In genomic region chr19:9939301-9939913, GRCh38 we compare ENCODE assay signal across 21 cellular contexts. TPM values are rescaled to one million over a fixed set of nuclear protein-coding genes. Genes with fewer than 3 reads are reported as not detected.
DNase-seq lines count a peak whose midpoint lies in the region; FAIRE-seq and TF ChIP-seq lines count a peak whose summit lies in the region.
"Had no signal": no experiment of that assay in that cellular context is flagged by ENCODE, and none has a peak within 500 bp of the region (broad histone marks: within the 10 kb centered on the region; RNA-seq: fewer than 3 reads in every experiment).

No MANE protein-coding gene starts in this region.

- H3K4me1 Mint-ChIP-seq in nephron, result peaks cover 20% of the 10 kb centered on the region

- peak overlapping the region in 2 of 3 experiments; percentile 12 to 29 for H3K27ac Mint-ChIP-seq in nephron
- H3K27ac Mint-ChIP-seq: activated T-helper 17 cell treated with anti-CD3 and anti-CD28 coated beads, Interleukin-2, amount 50 U/mL, for 72 hours; effector memory CD8-positive, alpha-beta T cell; mesothelial cell of epicardium; T-helper 1 cell treated with Interleukin-12 subunit alpha and Interleukin-12 subunit beta and Interleukin-4 antibody, amounts not matched to agents 30 μg/mL and 1 μg/mL, for 36 hours had no signal

- FAIRE-seq in GM12891 (lab: Jason Lieb, UNC) (no peak), GM19239 (lab: Jason Lieb, UNC) (no peak)
- FAIRE-seq: GM12892 had no signal

- no peak for TF ChIP-seq CTCF in GM10266 (IDR thresholded peaks at IDR 0.05; ENCODE audit: control insufficient read depth, insufficient read depth, low read depth, missing control alignments)
- no peak for TF ChIP-seq CTCF in nephron (IDR thresholded peaks at IDR 0.05; ENCODE audit: unreplicated experiment in 3 of 3)

- no peak for TF ChIP-seq POLR2A in GM12891 (IDR thresholded peaks at IDR 0.05; ENCODE audit: low read depth, low read length)

- DNase-seq in GM10266 (ENCODE audit: extremely low spot score) (peak; percentile 11), RKO (ENCODE audit: low spot score) (peak; percentile 34), dermis blood vessel endothelial cell (peak; percentile 32), GM12891 (ENCODE audit: insufficient read length, low spot score) (no peak), GM19239 (ENCODE audit: insufficient read length, low spot score) (no peak), NOMO-1 (lab: John Stamatoyannopoulos, UW; ENCODE audit: unreplicated experiment in 2 of 2) (no peak)
- DNase-seq in activated CD4-positive, CD25-positive, alpha-beta regulatory T cell (lab: John Stamatoyannopoulos, UW), result no peak
- DNase-seq: activated CD8-positive, alpha-beta memory T cell treated with anti-CD3 and anti-CD28 coated beads for 24 hours; adrenal gland; effector memory CD8-positive, alpha-beta T cell; GDM1; GOT3; NCI-H2029 treated with DMSO at 0.1 percent for 48 hours; NCI-H510A; SHP77 treated with DMSO at 0.1 percent for 48 hours; testis had no signal

- peaks cover 13% of the 10 kb centered on the region for H3K9me3 Mint-ChIP-seq in nephron

- H3K27me3 Mint-ChIP-seq in nephron (ENCODE audit: low read depth), result peaks cover 37% of the 10 kb centered on the region

- no peaks in the 10 kb centered on the region for H3K36me3 Mint-ChIP-seq in nephron (ENCODE audit: low read depth)
- H3K36me3 Mint-ChIP-seq: mesothelial cell of epicardium had no signal

- H3K4me3 Mint-ChIP-seq in nephron, result peak overlapping the region; percentile 41 to 70 (median 62)
- H3K4me3 Mint-ChIP-seq: activated T-helper 17 cell treated with anti-CD3 and anti-CD28 coated beads, Interleukin-2, amount 50 U/mL, for 72 hours; effector memory CD8-positive, alpha-beta T cell; mesothelial cell of epicardium; T-helper 1 cell treated with Interleukin-12 subunit alpha and Interleukin-12 subunit beta and Interleukin-4 antibody, amounts not matched to agents 30 μg/mL and 1 μg/mL, for 36 hours had no signal

TF ChIP-seq in GM12891, 5 proteins besides CTCF, POLR2A, EP300 and RAD21:
- TF ChIP-seq SPI1 (IDR thresholded peaks at IDR 0.05; ENCODE audit: low read depth, low read length) (no peak), POLR2AphosphoS5 (IDR thresholded peaks at IDR 0.05; ENCODE audit: low read depth, low read length) (no peak)

RNA-seq across cellular contexts. Expression of gene OLFM2, which starts 3.1 kb away (rescaled TPM):
- 0.65 and 2.2 TPM in 2 replicates for total RNA-seq in dermis blood vessel endothelial cell
- 0.21 TPM for polyA plus RNA-seq in GM12891 (2012; ENCODE audit: low read depth, missing spikeins)

Comparison
In these comparisons a context has a peak if more than half of its experiments do, and no peak if none do; other contexts are left out.
1. DNase-seq: peak in GM10266 (single experiment), RKO (single experiment) and dermis blood vessel endothelial cell (single experiment); none in activated CD4-positive, CD25-positive, alpha-beta regulatory T cell (0 of 4), GM12891 (single experiment), GM19239 (single experiment) and NOMO-1 (0 of 2).